In the genomic region with DNA sequence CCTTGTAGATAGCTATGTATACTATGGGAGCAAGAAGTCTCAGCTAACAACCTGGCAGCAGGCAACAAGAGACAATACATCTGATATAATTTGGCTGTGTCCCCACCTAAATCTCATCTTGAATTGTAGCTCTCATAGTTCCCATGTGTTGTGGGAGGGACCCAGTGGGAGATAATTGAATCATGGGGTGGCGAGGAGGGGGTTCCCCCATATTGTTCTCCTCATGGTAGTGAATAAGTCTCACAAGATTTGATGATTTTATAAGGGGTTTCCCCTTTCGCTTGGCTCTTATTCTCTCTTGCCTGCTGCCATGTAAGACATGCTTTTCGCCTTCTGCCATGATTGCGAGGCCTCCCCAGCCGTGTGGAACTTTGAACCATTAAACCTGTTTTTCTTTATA, we compare ENCODE assay signal across 13 cellular contexts. TPM values are rescaled to one million over a fixed set of nuclear protein-coding genes. Genes with fewer than 3 reads are reported as not detected.
DNase-seq lines count a peak whose midpoint lies in the region; TF ChIP-seq lines count a peak whose summit lies in the region.
"Had no signal": no experiment of that assay in that cellular context is flagged by ENCODE, and none has a peak within 500 bp of the region (broad histone marks: within the 10 kb centered on the region; RNA-seq: fewer than 3 reads in every experiment).

No MANE protein-coding gene starts in this region.

- H3K9me3 Mint-ChIP-seq in activated CD4-positive, alpha-beta memory T cell treated with anti-CD3 and anti-CD28 coated beads for 36 hours = no peaks in the 10 kb centered on the region
- no peaks in the 10 kb centered on the region for H3K9me3 Mint-ChIP-seq in activated CD4-positive, alpha-beta memory T cell treated with anti-CD3 and anti-CD28 coated beads, Interleukin-2, amount 10 ng/mL, durations not matched to agents 7 days and 5 days
- H3K9me3 Mint-ChIP-seq in MCF 10A (ENCODE audit: unreplicated experiment) (no peaks in the 10 kb centered on the region), neural crest cell (no peaks in the 10 kb centered on the region), HFFc6 (no peaks in the 10 kb centered on the region)
- H3K9me3 Mint-ChIP-seq: CD4-positive, CD25-positive, alpha-beta regulatory T cell had no signal

- BruUV-seq in MCF 10A (replicated peaks; lab: Mats Ljungman, UMichigan) = no TSS peak
- no TSS peak for BruUV-seq in mammary epithelial cell (replicated peaks; lab: Mats Ljungman, UMichigan)

- no peak overlapping the region for H3K4me3 Mint-ChIP-seq in activated CD4-positive, alpha-beta memory T cell treated with anti-CD3 and anti-CD28 coated beads for 36 hours
- no peak overlapping the region for H3K4me3 Mint-ChIP-seq in activated CD4-positive, alpha-beta memory T cell treated with anti-CD3 and anti-CD28 coated beads, Interleukin-2, amount 10 ng/mL, durations not matched to agents 7 days and 5 days
- no peak overlapping the region for H3K4me3 Mint-ChIP-seq in MCF 10A (ENCODE audit: unreplicated experiment)
- peak overlapping the region; percentile 31 for H3K4me3 Mint-ChIP-seq in neural crest cell
- no peak overlapping the region for H3K4me3 Mint-ChIP-seq in HFFc6
- H3K4me3 Mint-ChIP-seq: CD4-positive, CD25-positive, alpha-beta regulatory T cell had no signal

- POLR2A ChIA-PET in activated CD4-positive, alpha-beta memory T cell treated with anti-CD3 and anti-CD28 coated beads for 36 hours (lab: Charles Lee) = no interaction called here
- POLR2A ChIA-PET in activated CD4-positive, alpha-beta memory T cell treated with anti-CD3 and anti-CD28 coated beads, Interleukin-2, amount 10 ng/mL, durations not matched to agents 7 days and 5 days (lab: Charles Lee) = no interaction called here
- POLR2A ChIA-PET in MCF 10A (lab: Yijun Ruan, JAX) = no interaction called here

- no peak overlapping the region for H3K4me2 ChIP-seq in mammary epithelial cell (ENCODE audit: insufficient read depth, low read depth, low read length)
- H3K4me2 ChIP-seq: BLaER1 treated with 17β-estradiol and CSF1 and Interleukin-3, amounts not matched to agents 10 nM and 100 nM had no signal

- in situ Hi-C loops in mammary epithelial cell (cut with MboI; ENCODE audit: low sequenced_read_pairs in 2 of 2) = loop anchor here in 1 of 2 donors (25.0 kb wide), 2 partner anchors 486 to 786 kb away; no protein-coding TSS in a partner anchor

- H3K9me3 ChIP-seq in mammary epithelial cell (replicated peaks; ENCODE audit: insufficient read depth, low read length) = no peaks in the 10 kb centered on the region
- H3K9me3 ChIP-seq: BLaER1 treated with 17β-estradiol and CSF1 and Interleukin-3, amounts not matched to agents 10 nM and 100 nM had no signal

- peak; percentile 14 for DNase-seq in activated CD4-positive, alpha-beta memory T cell treated with anti-CD3 and anti-CD28 coated beads for 36 hours
- no peak for DNase-seq in activated CD4-positive, alpha-beta memory T cell treated with anti-CD3 and anti-CD28 coated beads, Interleukin-2, amount 10 ng/mL, durations not matched to agents 7 days and 5 days
- DNase-seq in MCF 10A (ENCODE audit: unreplicated experiment) = no peak
- DNase-seq in mammary epithelial cell = no peak
- peak; percentile 65 for DNase-seq in NCI-H2227 (lab: John Stamatoyannopoulos, UW; ENCODE audit: unreplicated experiment)
- no peak for DNase-seq in neural crest cell (ENCODE audit: low read depth, low spot score)
- no peak for DNase-seq in HFFc6
- DNase-seq: ACHN; CD4-positive, CD25-positive, alpha-beta regulatory T cell; DMS 273 treated with DMSO at 0.1 percent for 48 hours; HCEC 1CT had no signal

- no peak overlapping the region for H3K27ac Mint-ChIP-seq in activated CD4-positive, alpha-beta memory T cell treated with anti-CD3 and anti-CD28 coated beads for 36 hours
- no peak overlapping the region for H3K27ac Mint-ChIP-seq in activated CD4-positive, alpha-beta memory T cell treated with anti-CD3 and anti-CD28 coated beads, Interleukin-2, amount 10 ng/mL, durations not matched to agents 7 days and 5 days
- H3K27ac Mint-ChIP-seq in MCF 10A (ENCODE audit: low read depth, unreplicated experiment) = peak overlapping the region; percentile 86
- no peak overlapping the region for H3K27ac Mint-ChIP-seq in neural crest cell (ENCODE audit: unreplicated experiment)
- H3K27ac Mint-ChIP-seq in HFFc6 = no peak overlapping the region
- H3K27ac Mint-ChIP-seq: CD4-positive, CD25-positive, alpha-beta regulatory T cell had no signal

- H2AFZ ChIP-seq in mammary epithelial cell (ENCODE audit: low read depth, low read length) = no peak overlapping the region

- H3K4me3 ChIP-seq in mammary epithelial cell (replicated peaks in 1 of 3; ENCODE audit: insufficient read depth in 1 of 3, low read depth in 2 of 3, low read length in 3 of 3) = no peak overlapping the region
- H3K4me3 ChIP-seq: BLaER1 treated with 17β-estradiol and CSF1 and Interleukin-3, amounts not matched to agents 10 nM and 100 nM had no signal

- 98% methylated on average over 5 of the region's 5 CpGs for WGBS in mammary epithelial cell (ENCODE audit: low coverage, missing lambda C conversion rate)

- H3K27ac ChIP-seq in mammary epithelial cell (ENCODE audit: insufficient read depth, low read depth, low read length) = no peak overlapping the region
- H3K27ac ChIP-seq: BLaER1 treated with 17β-estradiol and CSF1 and Interleukin-3, amounts not matched to agents 10 nM and 100 nM had no signal

- H3K9ac ChIP-seq in mammary epithelial cell (ENCODE audit: insufficient read depth, low read length) = no peak overlapping the region
- H3K9ac ChIP-seq: BLaER1 treated with 17β-estradiol and CSF1 and Interleukin-3, amounts not matched to agents 10 nM and 100 nM had no signal

- H3K27me3 Mint-ChIP-seq in activated CD4-positive, alpha-beta memory T cell treated with anti-CD3 and anti-CD28 coated beads for 36 hours = no peaks in the 10 kb centered on the region
- no peaks in the 10 kb centered on the region for H3K27me3 Mint-ChIP-seq in activated CD4-positive, alpha-beta memory T cell treated with anti-CD3 and anti-CD28 coated beads, Interleukin-2, amount 10 ng/mL, durations not matched to agents 7 days and 5 days
- H3K27me3 Mint-ChIP-seq in MCF 10A (ENCODE audit: insufficient read depth, unreplicated experiment) (no peaks in the 10 kb centered on the region), neural crest cell (ENCODE audit: low read depth) (no peaks in the 10 kb centered on the region), HFFc6 (ENCODE audit: insufficient read depth) (no peaks in the 10 kb centered on the region)
- H3K27me3 Mint-ChIP-seq: CD4-positive, CD25-positive, alpha-beta regulatory T cell had no signal

- H3K36me3 Mint-ChIP-seq in activated CD4-positive, alpha-beta memory T cell treated with anti-CD3 and anti-CD28 coated beads for 36 hours = peaks cover 19% of the 10 kb centered on the region
- H3K36me3 Mint-ChIP-seq in activated CD4-positive, alpha-beta memory T cell treated with anti-CD3 and anti-CD28 coated beads, Interleukin-2, amount 10 ng/mL, durations not matched to agents 7 days and 5 days (ENCODE audit: low read depth) = peaks cover 14% of the 10 kb centered on the region
- H3K36me3 Mint-ChIP-seq in MCF 10A (ENCODE audit: insufficient read depth, unreplicated experiment) (peaks cover 4% of the 10 kb centered on the region), neural crest cell (ENCODE audit: low read depth) (peaks cover 6% of the 10 kb centered on the region), HFFc6 (ENCODE audit: low read depth) (no peaks in the 10 kb centered on the region)

- TF ChIP-seq CTCF in MCF 10A (IDR thresholded peaks at IDR 0.05; ENCODE audit: unreplicated experiment) (no peak), mammary epithelial cell (conservative IDR thresholded peaks at IDR 0.05 in 1 of 2, IDR thresholded peaks at IDR 0.05 in 1 of 2; ENCODE audit: extremely low read depth in 1 of 2, insufficient read depth in 1 of 2, low read depth in 1 of 2, low read length in 2 of 2) (no peak), neural crest cell (conservative IDR thresholded peaks at IDR 0.05) (no peak), HFFc6 (IDR thresholded peaks at IDR 0.05) (no peak)

- CTCF ChIA-PET in activated CD4-positive, alpha-beta memory T cell treated with anti-CD3 and anti-CD28 coated beads for 36 hours (lab: Charles Lee) = no interaction called here
- CTCF ChIA-PET in activated CD4-positive, alpha-beta memory T cell treated with anti-CD3 and anti-CD28 coated beads, Interleukin-2, amount 10 ng/mL, durations not matched to agents 7 days and 5 days (lab: Charles Lee) = interaction anchor here (1.3 kb wide), 1 partner anchor 22 kb away, joined by 4 read pairs; no protein-coding TSS in a partner anchor
- CTCF ChIA-PET in MCF 10A (lab: Yijun Ruan, JAX) (interaction anchor here (0.6 kb wide), 1 partner anchor 997 kb away, joined by 3 read pairs; no protein-coding TSS in a partner anchor), mammary epithelial cell (lab: Charles Lee; ENCODE audit: low non-redundant PET) (interaction anchor here (0.6 kb wide), 1 partner anchor 760 kb away, joined by 7 read pairs; no protein-coding TSS in a partner anchor)

- intact Hi-C loops in activated CD4-positive, alpha-beta memory T cell treated with anti-CD3 and anti-CD28 coated beads for 36 hours (cut with micrococcal nuclease) = no loop called here
- intact Hi-C loops in MCF 10A (cut with micrococcal nuclease) = no loop called here
- intact Hi-C loops in mammary epithelial cell (cut with micrococcal nuclease) = no loop called here

- H3K4me1 ChIP-seq in mammary epithelial cell (ENCODE audit: insufficient read depth, low read length) = peaks cover 2% of the 10 kb centered on the region

- peaks cover 4% of the 10 kb centered on the region for H3K36me3 ChIP-seq in mammary epithelial cell (ENCODE audit: insufficient read depth, low read length)

- no peaks in the 10 kb centered on the region for H3K27me3 ChIP-seq in mammary epithelial cell (ENCODE audit: insufficient read depth, low read length)
- H3K27me3 ChIP-seq: BLaER1 treated with 17β-estradiol and CSF1 and Interleukin-3, amounts not matched to agents 10 nM and 100 nM had no signal

- no peaks in the 10 kb centered on the region for H4K20me1 ChIP-seq in mammary epithelial cell (ENCODE audit: insufficient read depth, low read length)

- dilution Hi-C loops in mammary epithelial cell (cut with HindIII; ENCODE audit: low sequenced_read_pairs) = no loop called here

- peaks cover 31% of the 10 kb centered on the region for H3K4me1 Mint-ChIP-seq in activated CD4-positive, alpha-beta memory T cell treated with anti-CD3 and anti-CD28 coated beads for 36 hours (ENCODE audit: low read depth)
- H3K4me1 Mint-ChIP-seq in activated CD4-positive, alpha-beta memory T cell treated with anti-CD3 and anti-CD28 coated beads, Interleukin-2, amount 10 ng/mL, durations not matched to agents 7 days and 5 days = peaks cover 9% of the 10 kb centered on the region
- peaks cover 20% of the 10 kb centered on the region for H3K4me1 Mint-ChIP-seq in MCF 10A (ENCODE audit: insufficient read depth, unreplicated experiment)
- peaks cover 18% of the 10 kb centered on the region for H3K4me1 Mint-ChIP-seq in neural crest cell
- peaks cover 7% of the 10 kb centered on the region for H3K4me1 Mint-ChIP-seq in HFFc6 (ENCODE audit: low read depth)

- peaks cover 22% of the 10 kb centered on the region for H3K79me2 ChIP-seq in mammary epithelial cell (ENCODE audit: insufficient read depth, low read length)

RNA-seq across cellular contexts. Expression of gene DNAJC24, which starts 6.2 kb away (rescaled TPM):
- total RNA-seq in activated CD4-positive, alpha-beta memory T cell treated with anti-CD3 and anti-CD28 coated beads for 36 hours = 10 to 100 TPM; 15.4 to 16.8 TPM
- 10 to 100 TPM; 13.4 to 14.5 TPM for total RNA-seq in activated CD4-positive, alpha-beta memory T cell treated with anti-CD3 and anti-CD28 coated beads, Interleukin-2, amount 10 ng/mL, durations not matched to agents 7 days and 5 days
- total RNA-seq in MCF 10A (2022) (19.0 and 23.7 TPM in 2 replicates), mammary epithelial cell (10 to 100 TPM; 22.2 to 22.7 TPM), neural crest cell (24.9 and 26.3 TPM in 2 replicates)
- 5.4 TPM for polyA plus RNA-seq in mammary epithelial cell
- polyA minus RNA-seq in mammary epithelial cell = 4.5 TPM
- 10 to 100 TPM; 15.7 to 19.9 (median 17.6) TPM for total RNA-seq in HFFc6 (2021; fragmentation: NEBNext Ultra II Directional; extraction: Animal tissue kit (Norgen Biotek cat#: 25700))

RNA-seq across cellular contexts. Expression of gene DCDC1, which starts 6.3 kb away (rescaled TPM):
- total RNA-seq in activated CD4-positive, alpha-beta memory T cell treated with anti-CD3 and anti-CD28 coated beads for 36 hours = under 1 TPM; 0.21 to 0.27 TPM
- total RNA-seq in activated CD4-positive, alpha-beta memory T cell treated with anti-CD3 and anti-CD28 coated beads, Interleukin-2, amount 10 ng/mL, durations not matched to agents 7 days and 5 days = not detected
- 0.19 TPM in 1 of 2 replicates, not detected in the other for total RNA-seq in MCF 10A (2022)
- total RNA-seq in mammary epithelial cell = under 1 TPM in 1 of 2 donors, not detected in 1; 0.33 TPM
- 0.02 TPM for polyA plus RNA-seq in mammary epithelial cell
- not detected for polyA minus RNA-seq in mammary epithelial cell
- total RNA-seq in neural crest cell = 2.3 and 2.6 TPM in 2 replicates
- not detected for total RNA-seq in HFFc6 (2021; fragmentation: NEBNext Ultra II Directional; extraction: Animal tissue kit (Norgen Biotek cat#: 25700))
- total RNA-seq: A172; CD4-positive, CD25-positive, alpha-beta regulatory T cell had no signal
- polyA plus RNA-seq: CD4-positive, CD25-positive, alpha-beta regulatory T cell had no signal

Comparison
In these comparisons a context has a peak if more than half of its experiments do, and no peak if none do; other contexts are left out.
1. DNase-seq: peak in activated CD4-positive, alpha-beta memory T cell treated with anti-CD3 and anti-CD28 coated beads for 36 hours (single experiment) and NCI-H2227 (single experiment); none in activated CD4-positive, alpha-beta memory T cell treated with anti-CD3 and anti-CD28 coated beads, Interleukin-2, amount 10 ng/mL, durations not matched to agents 7 days and 5 days (single experiment), MCF 10A (single experiment), mammary epithelial cell (single experiment), neural crest cell (single experiment) and HFFc6 (single experiment).